1 cellular context compared by ENCODE assay signal in genomic region chr6:3444276-3445088, GRCh38.
TF ChIP-seq lines count a peak whose summit lies in the region.

No MANE protein-coding gene starts in this region.

TF ChIP-seq in HepG2, 621 proteins besides CTCF, POLR2A, EP300 and RAD21 (continued from another document):
- TF ChIP-seq ZBTB40 (IDR thresholded peaks at IDR 0.05) (no peak), ZBTB40 (CRISPR knock-in tag; IDR thresholded peaks at IDR 0.05) (no peak), KDM4B (CRISPR knock-in tag; IDR thresholded peaks at IDR 0.05) (peak; percentile 57; the same call in 1 of the 2 replicates), ZFY (CRISPR knock-in tag; IDR thresholded peaks at IDR 0.05) (peak; percentile 19; the same call in 1 of the 2 replicates), KMT2B (CRISPR knock-in tag; IDR thresholded peaks at IDR 0.05) (no peak), SOX6 (IDR thresholded peaks at IDR 0.05) (no peak), SOX6 (CRISPR knock-in tag; IDR thresholded peaks at IDR 0.05) (peak; percentile 80), MXI1 (IDR thresholded peaks at IDR 0.05; ENCODE audit: borderline replicate concordance, low read depth, low read length) (no peak; the same call in 2 of the 3 replicates), BORCS8-MEF2B (CRISPR knock-in tag; IDR thresholded peaks at IDR 0.05) (0 out of 2 replicates have a peak, but pooled peaks have one; percentile 53), HOXA9 (CRISPR knock-in tag; IDR thresholded peaks at IDR 0.05; ENCODE audit: borderline replicate concordance) (no peak), ZUFSP (CRISPR knock-in tag; IDR thresholded peaks at IDR 0.05; ENCODE audit: borderline replicate concordance) (no peak), EHMT2 (IDR thresholded peaks at IDR 0.05; ENCODE audit: borderline replicate concordance, low read depth, low read length) (no peak), ZMYM2 (CRISPR knock-in tag; IDR thresholded peaks at IDR 0.05) (no peak), ZNF225 (CRISPR knock-in tag; IDR thresholded peaks at IDR 0.05) (0 out of 2 replicates have a peak, but pooled peaks have one; percentile 45), PHF21A (CRISPR knock-in tag; IDR thresholded peaks at IDR 0.05) (peak; percentile 72; the same call in 1 of the 2 replicates), HNRNPL (IDR thresholded peaks at IDR 0.05; ENCODE audit: low read depth, low read length) (0 out of 2 replicates have a peak, but pooled peaks have one; percentile 14), ZMAT5 (CRISPR knock-in tag; IDR thresholded peaks at IDR 0.05; ENCODE audit: borderline replicate concordance, low read depth) (no peak), MEIS1 (CRISPR knock-in tag; IDR thresholded peaks at IDR 0.05; ENCODE audit: borderline replicate concordance) (0 out of 2 replicates have a peak, but pooled peaks have one; percentile 43), ZNF292 (CRISPR knock-in tag; IDR thresholded peaks at IDR 0.05; ENCODE audit: borderline replicate concordance, low read depth) (peak; percentile 22; the same call in 1 of the 2 replicates), ZBTB37 (CRISPR knock-in tag; IDR thresholded peaks at IDR 0.05) (no peak), FOXJ3 (CRISPR knock-in tag; IDR thresholded peaks at IDR 0.05; ENCODE audit: borderline replicate concordance) (peak; percentile 33; the same call in 1 of the 2 replicates), CEBPB (IDR thresholded peaks at IDR 0.05; ENCODE audit: borderline replicate concordance, low read depth, low read length) (no peak), GATAD1 (CRISPR knock-in tag; IDR thresholded peaks at IDR 0.05) (no peak), SNAI1 (CRISPR knock-in tag; IDR thresholded peaks at IDR 0.05; ENCODE audit: borderline replicate concordance) (no peak), ZBTB1 (CRISPR knock-in tag; IDR thresholded peaks at IDR 0.05; ENCODE audit: borderline replicate concordance) (no peak), ZNF503 (CRISPR knock-in tag; IDR thresholded peaks at IDR 0.05) (no peak), NCOA1 (CRISPR knock-in tag; IDR thresholded peaks at IDR 0.05) (0 out of 2 replicates have a peak, but pooled peaks have one; percentile 56), EZH2 (conservative IDR thresholded peaks at IDR 0.05; ENCODE audit: low read depth, low read length) (no peak), IKZF1 (IDR thresholded peaks at IDR 0.05) (no peak), MYPOP (CRISPR knock-in tag; IDR thresholded peaks at IDR 0.05) (no peak), ZNF224 (CRISPR knock-in tag; IDR thresholded peaks at IDR 0.05) (no peak), HNF4G (IDR thresholded peaks at IDR 0.05; ENCODE audit: borderline replicate concordance, low read depth, low read length) (peak; percentile 83), HNF4G (CRISPR knock-in tag; IDR thresholded peaks at IDR 0.05; ENCODE audit: borderline replicate concordance, low read depth) (no peak), USF2 (IDR thresholded peaks at IDR 0.05; ENCODE audit: low read depth, low read length) (no peak), USF2 (CRISPR knock-in tag; IDR thresholded peaks at IDR 0.05; ENCODE audit: borderline replicate concordance) (no peak)
TF ChIP-seq in HepG2: peak in this region for 77.
